26 cellular contexts compared by ENCODE assay signal in the genomic region with DNA sequence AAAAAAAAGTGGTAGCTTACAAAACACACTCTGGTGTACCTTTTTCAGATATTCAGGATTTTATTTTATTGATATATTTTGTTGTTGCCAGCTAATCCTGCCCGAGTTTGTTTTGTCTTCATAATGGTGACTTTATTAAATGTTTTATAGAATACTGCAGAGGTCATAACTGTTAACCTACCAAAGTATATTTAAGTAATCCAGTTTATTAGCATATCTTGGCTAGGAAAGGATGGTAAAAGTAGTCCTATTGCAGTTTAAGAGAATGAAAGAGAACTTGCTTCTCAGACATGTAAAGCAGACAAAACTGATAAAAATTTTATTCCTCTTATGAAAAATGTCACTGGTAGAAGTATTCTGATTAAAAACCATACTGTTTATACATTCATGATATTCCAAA. TPM values are rescaled to one million over a fixed set of nuclear protein-coding genes. Genes with fewer than 3 reads are reported as not detected.
"Had no signal": no experiment of that assay in that cellular context is flagged by ENCODE, and none has a peak within 500 bp of the region (broad histone marks: within the 10 kb centered on the region; RNA-seq: fewer than 3 reads in every experiment).

No MANE protein-coding gene starts in this region.

- H3K27ac ChIP-seq: colonic mucosa, coronary artery, dorsolateral prefrontal cortex, epithelial cell of prostate, esophagus muscularis mucosa, esophagus squamous epithelium, foreskin keratinocyte, gastrocnemius medialis, gastroesophageal sphincter, heart left ventricle, heart right ventricle had no signal

- H3K9me3 ChIP-seq: colonic mucosa, esophagus squamous epithelium, gastrocnemius medialis, gastroesophageal sphincter had no signal

- H3K4me3 ChIP-seq: colonic mucosa, coronary artery, dorsolateral prefrontal cortex, esophagus muscularis mucosa, esophagus squamous epithelium, gastrocnemius medialis, gastroesophageal sphincter, heart left ventricle, heart right ventricle had no signal

- DNase-seq: colonic mucosa; cortex of kidney; dermis blood vessel endothelial cell; dorsolateral prefrontal cortex; effector CD4-positive, alpha-beta T cell; effector CD8-positive, alpha-beta T cell; effector memory CD4-positive, alpha-beta T cell; effector memory CD8-positive, alpha-beta T cell; endodermal cell; erythroblast; esophagus squamous epithelium; foreskin fibroblast; foreskin keratinocyte; foreskin melanocyte; gastrocnemius medialis; glutamatergic neuron; head of caudate nucleus; heart left ventricle; heart right ventricle had no signal

- H3K36me3 ChIP-seq: colonic mucosa, esophagus muscularis mucosa, esophagus squamous epithelium, gastrocnemius medialis, gastroesophageal sphincter, heart left ventricle, heart right ventricle had no signal

- H3K27me3 ChIP-seq: colonic mucosa, dorsolateral prefrontal cortex, esophagus muscularis mucosa, esophagus squamous epithelium, gastrocnemius medialis, gastroesophageal sphincter, heart left ventricle, heart right ventricle had no signal

- H3K4me1 ChIP-seq: colonic mucosa, esophagus muscularis mucosa, esophagus squamous epithelium, foreskin keratinocyte, gastrocnemius medialis, gastroesophageal sphincter, heart left ventricle, heart right ventricle had no signal

- ATAC-seq: effector memory CD8-positive, alpha-beta T cell; esophagus mucosa; foreskin keratinocyte; gastrocnemius medialis; gastroesophageal sphincter; heart left ventricle; heart right ventricle had no signal

RNA-seq across cellular contexts. Expression of a gene that starts 59.2 kb away (rescaled TPM):
- total RNA-seq: dermis microvascular lymphatic vessel endothelial cell, endothelial cell of umbilical vein, foreskin keratinocyte had no signal
